17 cellular contexts compared by ENCODE assay signal in genomic region chr3:71120012-71120411, GRCh38.
A peak's percentile ranks its signal among the peaks of the same experiment; 100 is the strongest.
DNase-seq lines count a peak whose midpoint lies in the region; ATAC-seq and TF ChIP-seq lines count a peak whose summit lies in the region.
"Had no signal": no experiment of that assay in that cellular context is flagged by ENCODE, and none has a peak within 500 bp of the region (broad histone marks: within the 10 kb centered on the region; RNA-seq: fewer than 3 reads in every experiment).

No MANE protein-coding gene starts in this region.

- DNase-seq in NCI-H146 (lab: John Stamatoyannopoulos, UW) (peak; percentile 27), NCI-H146 treated with DMSO at 0.1 percent for 48 hours (lab: John Stamatoyannopoulos, UW; ENCODE audit: unreplicated experiment) (no peak), NCI-H748 (lab: John Stamatoyannopoulos, UW; ENCODE audit: unreplicated experiment) (peak; percentile 77), esophagus muscularis mucosa (ENCODE audit: extremely low spot score) (no peak), breast epithelium (ENCODE audit: low spot score in 2 of 2) (no peak), amygdala (lab: John Stamatoyannopoulos, UW) (no peak)
- no peak for DNase-seq in stimulated activated effector memory CD8-positive, alpha-beta T cell treated with anti-CD3 and anti-CD28 coated beads, Interleukin-12 subunit alpha, Interleukin-12 subunit beta, amount 100 ng/mL, for 72 hours (ENCODE audit: low spot score in 2 of 2)
- DNase-seq: activated effector memory CD4-positive, alpha-beta T cell treated with anti-CD3 and anti-CD28 coated beads, Interleukin-2, amount 50 U/mL, for 16 hours; cortex of kidney; DMS79; NCI-H1048; NCI-H2107; NCI-H774 had no signal

- H3K9me3 ChIP-seq in esophagus muscularis mucosa (no peaks in the 10 kb centered on the region), breast epithelium (no peaks in the 10 kb centered on the region)

- no peak overlapping the region for H3K27ac Mint-ChIP-seq in stimulated activated effector memory CD8-positive, alpha-beta T cell treated with anti-CD3 and anti-CD28 coated beads, Interleukin-12 subunit alpha, Interleukin-12 subunit beta, amount 100 ng/mL, for 72 hours
- H3K27ac Mint-ChIP-seq: neural progenitor cell had no signal

- H3K27ac ChIP-seq in esophagus muscularis mucosa (replicated peaks in 1 of 4) (peak overlapping the region in 3 of 4 donors; percentile 18 to 44 (median 43)), breast epithelium (no peak overlapping the region)
- H3K27ac ChIP-seq: 22Rv1, C4-2B, neural progenitor cell had no signal

- H3K4me1 Mint-ChIP-seq in stimulated activated effector memory CD8-positive, alpha-beta T cell treated with anti-CD3 and anti-CD28 coated beads, Interleukin-12 subunit alpha, Interleukin-12 subunit beta, amount 100 ng/mL, for 72 hours = peaks cover 75% of the 10 kb centered on the region

- no peaks in the 10 kb centered on the region for H3K9me3 Mint-ChIP-seq in stimulated activated effector memory CD8-positive, alpha-beta T cell treated with anti-CD3 and anti-CD28 coated beads, Interleukin-12 subunit alpha, Interleukin-12 subunit beta, amount 100 ng/mL, for 72 hours
- H3K9me3 Mint-ChIP-seq: neural progenitor cell had no signal

- no peak overlapping the region for H3K4me3 Mint-ChIP-seq in stimulated activated effector memory CD8-positive, alpha-beta T cell treated with anti-CD3 and anti-CD28 coated beads, Interleukin-12 subunit alpha, Interleukin-12 subunit beta, amount 100 ng/mL, for 72 hours
- H3K4me3 Mint-ChIP-seq: neural progenitor cell had no signal

- H3K27me3 ChIP-seq in esophagus muscularis mucosa = no peaks in the 10 kb centered on the region
- no peaks in the 10 kb centered on the region for H3K27me3 ChIP-seq in breast epithelium
- H3K27me3 ChIP-seq: neural progenitor cell had no signal

- ATAC-seq in stimulated activated effector memory CD8-positive, alpha-beta T cell treated with anti-CD3 and anti-CD28 coated beads, Interleukin-12 subunit alpha, Interleukin-12 subunit beta, amount 100 ng/mL, for 72 hours = peak; percentile 44
- no peak for ATAC-seq in HG02852 (IDR thresholded peaks at IDR 0.05; ENCODE audit: unreplicated experiment)

- H3K4me1 ChIP-seq in esophagus muscularis mucosa = peaks cover 22 to 95% (median 90%) of the 10 kb centered on the region in 4 donors
- H3K4me1 ChIP-seq in breast epithelium = no peaks in the 10 kb centered on the region
- H3K4me1 ChIP-seq: neural progenitor cell had no signal

- no peak for TF ChIP-seq CTCF in esophagus muscularis mucosa (IDR thresholded peaks at IDR 0.05)
- TF ChIP-seq CTCF in breast epithelium (IDR thresholded peaks at IDR 0.05) = no peak

- H3K36me3 Mint-ChIP-seq in stimulated activated effector memory CD8-positive, alpha-beta T cell treated with anti-CD3 and anti-CD28 coated beads, Interleukin-12 subunit alpha, Interleukin-12 subunit beta, amount 100 ng/mL, for 72 hours = peaks cover 29% of the 10 kb centered on the region
- H3K36me3 Mint-ChIP-seq: neural progenitor cell had no signal

- intact Hi-C loops in esophagus muscularis mucosa (cut with DNase I) = loop anchor here (10.0 kb wide), 1 partner anchor 185 kb away; no protein-coding TSS in a partner anchor
- intact Hi-C loops in breast epithelium (cut with DNase I; ENCODE audit: low total_unique reads) = no loop called here

- TF ChIP-seq POLR2A in esophagus muscularis mucosa (IDR thresholded peaks at IDR 0.05; ENCODE audit: low read depth) (no peak), breast epithelium (IDR thresholded peaks at IDR 0.05) (no peak)

- no peak for TF ChIP-seq EP300 in esophagus muscularis mucosa (IDR thresholded peaks at IDR 0.05)

- no peaks in the 10 kb centered on the region for H3K36me3 ChIP-seq in esophagus muscularis mucosa
- no peaks in the 10 kb centered on the region for H3K36me3 ChIP-seq in breast epithelium
- H3K36me3 ChIP-seq: neural progenitor cell had no signal

- H3K4me3 ChIP-seq in esophagus muscularis mucosa (no peak overlapping the region), breast epithelium (no peak overlapping the region)
- H3K4me3 ChIP-seq: neural progenitor cell had no signal

Comparison
In these comparisons a context has a peak if more than half of its experiments do, and no peak if none do; other contexts are left out.
1. DNase-seq: peak in NCI-H146 (single experiment) and NCI-H748 (single experiment); none in NCI-H146 treated with DMSO at 0.1 percent for 48 hours (single experiment), esophagus muscularis mucosa (single experiment), stimulated activated effector memory CD8-positive, alpha-beta T cell treated with anti-CD3 and anti-CD28 coated beads, Interleukin-12 subunit alpha, Interleukin-12 subunit beta, amount 100 ng/mL, for 72 hours (0 of 2), breast epithelium (0 of 2) and amygdala (0 of 56).
2. H3K27ac ChIP-seq: peak in esophagus muscularis mucosa (3 of 4); none in breast epithelium (0 of 2).